In the genomic region with DNA sequence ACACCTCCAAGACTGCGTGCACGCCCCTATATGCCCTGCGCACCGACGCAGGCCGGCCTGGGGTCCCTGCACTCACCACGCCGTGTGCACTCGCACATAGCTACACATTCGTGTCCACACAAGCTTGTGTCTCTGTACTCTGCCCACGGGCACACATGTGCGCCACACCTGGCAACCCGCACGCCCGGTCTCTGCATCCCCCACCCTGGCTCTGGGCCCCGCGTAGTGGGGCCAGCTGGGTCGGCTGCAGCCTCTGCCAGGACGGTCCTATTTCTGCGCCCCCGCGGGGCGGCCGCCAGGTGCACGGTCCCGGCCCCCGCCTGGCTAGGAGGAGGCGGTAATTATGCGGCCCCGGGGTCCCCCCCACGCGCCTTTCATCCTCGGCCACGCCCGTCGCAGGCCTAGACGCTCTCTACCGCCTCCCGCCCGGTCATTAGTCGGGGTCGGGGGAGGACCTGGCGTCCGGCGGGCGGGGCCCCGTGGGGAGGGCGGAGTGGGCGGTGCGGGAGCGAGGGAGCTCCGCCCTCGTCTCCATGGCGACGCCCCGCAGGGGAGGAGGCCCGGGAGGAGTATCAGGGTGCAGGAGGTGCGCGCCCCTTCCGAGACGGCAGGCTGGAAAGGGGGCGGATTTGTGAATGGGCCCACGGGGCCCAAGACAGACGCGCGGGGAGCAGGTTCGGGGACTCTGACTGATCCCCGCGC, we compare ENCODE assay signal across 8 cellular contexts. TPM values are rescaled to one million over a fixed set of nuclear protein-coding genes. Genes with fewer than 3 reads are reported as not detected.
DNase-seq lines count a peak whose midpoint lies in the region; ATAC-seq, FAIRE-seq and TF ChIP-seq lines count a peak whose summit lies in the region.

No MANE protein-coding gene starts in this region.

- 2% methylated on average over 48 of the region's 69 CpGs for WGBS in K562 (ENCODE audit: insufficient coverage, low coverage, missing lambda C conversion rate)

- H3K27ac ChIP-seq in K562 (ENCODE audit: extremely low read depth, low read depth, low read length) (peak overlapping the region; percentile 69), gastrocnemius medialis (peak overlapping the region; percentile 92 to 99 (median 98))

- peak; percentile 90 for DNase-seq in EL
- peak; percentile 99 for DNase-seq in H7
- peak; percentile 43 for DNase-seq in NCI-H1048 (lab: John Stamatoyannopoulos, UW)
- peak; percentile 92 for DNase-seq in T1000 (lab: John Stamatoyannopoulos, UW)
- DNase-seq in K562 (ENCODE audit: extremely low read depth in 1 of 4, low spot score in 3 of 4) = peak; percentile 87 to 97 (median 92)
- DNase-seq in gastrocnemius medialis = peak in 1 of 2 donors; percentile 76

- TF ChIP-seq POLR2A in K562 (conservative IDR thresholded peaks at IDR 0.05) (0 out of 2 replicates have a peak, but pooled peaks have one; percentile 31), gastrocnemius medialis (IDR thresholded peaks at IDR 0.05) (peak in 1 of 2 donors; percentile 22)

- peak; percentile 71 for FAIRE-seq in K562 (lab: Jason Lieb, UNC)

- H2AFZ ChIP-seq in K562 (ENCODE audit: low read depth, low read length) = peak overlapping the region; percentile 80

- TF ChIP-seq RAD21 in K562 (CRISPR knock-in tag; conservative IDR thresholded peaks at IDR 0.05 in 1 of 2, IDR thresholded peaks at IDR 0.05 in 1 of 2) = no peak

- CTCF ChIA-PET in K562 (lab: Yijun Ruan, JAX; ENCODE audit: low intra/inter-chr PET ratio) = interaction anchor here (1.3 to 3.3 kb wide), 3 partner anchors 13 to 22 kb away, joined by 5 to 51 read pairs (median 11); partner anchors contain the start of gene MIDN

- POLR2A ChIA-PET in K562 (lab: Yijun Ruan, JAX) = interaction anchor here (0.5 to 2.3 kb wide), 9 partner anchors 9 to 201 kb away, joined by 3 to 16 read pairs (median 6); partner anchors contain the start of gene FAM174C

- peaks cover 32% of the 10 kb centered on the region for H3K79me2 ChIP-seq in K562 (ENCODE audit: control insufficient read depth, insufficient read depth, low read length)

- ATAC-seq in K562 (peak; percentile 75), gastrocnemius medialis (peak; percentile 3 to 14), GM18519 (IDR thresholded peaks at IDR 0.05; ENCODE audit: low FRiP score, unreplicated experiment) (no peak)

- H3K9me3 ChIP-seq in K562 (replicated peaks; ENCODE audit: control insufficient read depth, insufficient read depth, low read depth, low read length) (no peaks in the 10 kb centered on the region), iPS-15b (ENCODE audit: control insufficient read depth, insufficient read depth, low read length) (no peaks in the 10 kb centered on the region), gastrocnemius medialis (no peaks in the 10 kb centered on the region)

- no peaks in the 10 kb centered on the region for H3K9me1 ChIP-seq in K562 (ENCODE audit: control insufficient read depth, insufficient read depth, low read length)

- H3K9ac ChIP-seq in K562 (ENCODE audit: insufficient read depth in 1 of 2, low read depth in 2 of 2, low read length in 2 of 2) (peak overlapping the region; percentile 48 to 92), iPS-15b (ENCODE audit: low read depth, low read length) (peak overlapping the region; percentile 70)

- H3K4me2 ChIP-seq in K562 (ENCODE audit: insufficient read depth, low read length) = peak overlapping the region; percentile 83

- intact Hi-C loops in K562 (cut with micrococcal nuclease) = loop anchor here (1.0 kb wide), 2 partner anchors 17 to 22 kb away; no protein-coding TSS in a partner anchor
- intact Hi-C loops in gastrocnemius medialis (cut with DNase I; ENCODE audit: low total_unique reads) = loop anchor here (1.0 to 2.0 kb wide), 2 partner anchors 13 to 51 kb away; no protein-coding TSS in a partner anchor

- peak in 1 of 3 experiments; percentile 10; a peak in 1 of 6 replicates for TF ChIP-seq CTCF in K562 (IDR thresholded peaks at IDR 0.05 in 2 of 3, conservative IDR thresholded peaks at IDR 0.05 in 1 of 3; ENCODE audit: insufficient read depth in 2 of 3, low read depth in 1 of 3, low read length in 3 of 3)
- TF ChIP-seq CTCF in gastrocnemius medialis (IDR thresholded peaks at IDR 0.05 in 4 of 5, conservative IDR thresholded peaks at IDR 0.05 in 1 of 5) = no peak

- no TSS peak for BruUV-seq in K562 (replicated peaks; lab: Mats Ljungman, UMichigan)

- H3K4me1 ChIP-seq in K562 (replicated peaks in 1 of 2; ENCODE audit: control insufficient read depth in 2 of 2, insufficient read depth in 2 of 2, low read length in 2 of 2) (peaks cover 59 to 94% of the 10 kb centered on the region in 2 experiments), iPS-15b (ENCODE audit: control insufficient read depth, insufficient read depth, low read length) (peaks cover 10% of the 10 kb centered on the region), gastrocnemius medialis (peaks cover 54 to 60% of the 10 kb centered on the region in 2 donors)

- H3K27me3 ChIP-seq in H7 (ENCODE audit: control insufficient read depth, insufficient read depth, low read length) (peaks cover 3% of the 10 kb centered on the region), K562 (ENCODE audit: control insufficient read depth in 2 of 2, insufficient read depth in 2 of 2, low read length in 2 of 2) (no peaks in the 10 kb centered on the region), iPS-15b (ENCODE audit: control insufficient read depth, insufficient read depth, low read length) (no peaks in the 10 kb centered on the region), gastrocnemius medialis (no peaks in the 10 kb centered on the region)

- H3K4me3 ChIP-seq in H7 (ENCODE audit: insufficient read depth, low read depth, low read length) = peak overlapping the region; percentile 65
- H3K4me3 ChIP-seq in K562 = peak overlapping the region; percentile 59
- H3K4me3 ChIP-seq in iPS-15b (ENCODE audit: low read depth, low read length) = peak overlapping the region; percentile 79
- peak overlapping the region; percentile 37 to 86 (median 60) for H3K4me3 ChIP-seq in gastrocnemius medialis

- peaks cover 15% of the 10 kb centered on the region for H4K20me1 ChIP-seq in K562 (replicated peaks; ENCODE audit: control insufficient read depth, insufficient read depth, low read length)

- no peak; the same call in 1 of the 2 replicates for TF ChIP-seq EP300 in K562 (IDR thresholded peaks at IDR 0.05; ENCODE audit: low read length)

- H3K36me3 ChIP-seq in H7 (replicated peaks; ENCODE audit: control insufficient read depth, insufficient read depth, low read length) (peaks cover 9% of the 10 kb centered on the region), K562 (ENCODE audit: control insufficient read depth, insufficient read depth, low read length) (peaks cover 15% of the 10 kb centered on the region; the same call in 2 of the 3 replicates), iPS-15b (ENCODE audit: control insufficient read depth, insufficient read depth, low read length) (peaks cover 12% of the 10 kb centered on the region), gastrocnemius medialis (peaks cover 0 to 5% of the 10 kb centered on the region in 2 donors)

- in situ Hi-C loops in K562 (cut with MboI) (no loop called here), gastrocnemius medialis (cut with MboI; ENCODE audit: low sequenced_read_pairs in 4 of 4) (no loop called here)

RNA-seq across cellular contexts. Expression of gene CIRBP, which starts 2.9 kb away (rescaled TPM):
- total RNA-seq in H7 (2014; rRNA removed; shearing (Covaris generic)) = 219 and 221 TPM in 2 replicates
- 283 and 504 TPM in 2 replicates for total RNA-seq in K562 (2011; cell fraction: chromatin; rRNA removed; ENCODE audit: low replicate concordance)
- total RNA-seq in K562 (2011; cell fraction: nucleolus; rRNA removed) = 457 and 483 TPM in 2 replicates
- 431 and 450 TPM in 2 replicates for total RNA-seq in K562 (2011; cell fraction: nucleoplasm; rRNA removed)
- total RNA-seq in K562 (2014; rRNA removed) (168 and 249 TPM in 2 replicates), K562 (2014; rRNA removed; fragmentation: Illumina TruSeq; extraction: Trizol) (189 and 200 TPM in 2 replicates), K562 (2015; rRNA removed; fragmentation: Illumina TruSeq; extraction: Trizol) (176 and 206 TPM in 2 replicates), K562 (2021) (181 and 222 TPM in 2 replicates), gastrocnemius medialis (100 to 1,000 TPM; 274 to 578 (median 418) TPM)
- polyA plus RNA-seq in K562 (2011; rRNA removed) (124 and 166 TPM in 2 replicates), K562 (2014; fragmentation: Illumina TruSeq; extraction: Trizol) (222 and 345 TPM in 2 replicates), K562 (2014; fragmentation: Nextera tagmentation; extraction: Ambion mirVana) (10 to 100 TPM; 20.5 to 21.4 TPM), K562 (2014; rRNA removed) (306 and 327 TPM in 2 replicates)
- 92.3 and 201 TPM in 2 replicates for polyA plus RNA-seq in K562 (2011; cell fraction: cytosol; rRNA removed)
- 882 and 1,025 TPM in 2 replicates for polyA plus RNA-seq in K562 (2011; cell fraction: nucleus; rRNA removed)
- polyA plus RNA-seq in K562 (2012) = 288 and 291 TPM in 2 replicates
- 46.9 and 50.4 TPM in 2 replicates for polyA minus RNA-seq in K562 (2011; rRNA and poly(A)+ RNA removed)
- polyA minus RNA-seq in K562 (2011; cell fraction: cytosol; rRNA and poly(A)+ RNA removed) = 50.4 and 50.8 TPM in 2 replicates
- polyA minus RNA-seq in K562 (2011; cell fraction: nucleus; rRNA and poly(A)+ RNA removed) = 117 and 135 TPM in 2 replicates

RNA-seq across cellular contexts. Expression of gene FAM174C, which starts 9.1 kb away (rescaled TPM):
- 78.0 and 83.1 TPM in 2 replicates for total RNA-seq in H7 (2014; rRNA removed; shearing (Covaris generic))
- total RNA-seq in K562 (2011; cell fraction: chromatin; rRNA removed; ENCODE audit: low replicate concordance) = 6.3 and 26.6 TPM in 2 replicates
- 40.9 and 47.0 TPM in 2 replicates for total RNA-seq in K562 (2011; cell fraction: nucleolus; rRNA removed)
- total RNA-seq in K562 (2011; cell fraction: nucleoplasm; rRNA removed) = 20.7 and 26.9 TPM in 2 replicates
- total RNA-seq in K562 (2014; rRNA removed) (72.2 and 108 TPM in 2 replicates), K562 (2014; rRNA removed; fragmentation: Illumina TruSeq; extraction: Trizol) (1.3 and 2.8 TPM in 2 replicates), K562 (2015; rRNA removed; fragmentation: Illumina TruSeq; extraction: Trizol) (40.3 and 42.6 TPM in 2 replicates), K562 (2021) (81.9 and 85.0 TPM in 2 replicates), gastrocnemius medialis (10 to 100 TPM; 18.7 to 36.7 (median 28.7) TPM)
- polyA plus RNA-seq in K562 (2011; rRNA removed) (20.3 and 30.4 TPM in 2 replicates), K562 (2014; fragmentation: Illumina TruSeq; extraction: Trizol) (11.7 and 56.4 TPM in 2 replicates), K562 (2014; fragmentation: Nextera tagmentation; extraction: Ambion mirVana) (1 to 10 TPM in 1 of 2 experiments, under 1 TPM in 1; 0.66 to 2.7 TPM), K562 (2014; rRNA removed) (89.6 and 119 TPM in 2 replicates)
- 58.0 and 177 TPM in 2 replicates for polyA plus RNA-seq in K562 (2011; cell fraction: cytosol; rRNA removed)
- 28.1 and 53.8 TPM in 2 replicates for polyA plus RNA-seq in K562 (2011; cell fraction: nucleus; rRNA removed)
- 65.9 and 75.4 TPM in 2 replicates for polyA plus RNA-seq in K562 (2012)
- 4.8 and 6.1 TPM in 2 replicates for polyA minus RNA-seq in K562 (2011; rRNA and poly(A)+ RNA removed)
- 19.6 and 23.7 TPM in 2 replicates for polyA minus RNA-seq in K562 (2011; cell fraction: cytosol; rRNA and poly(A)+ RNA removed)
- 12.0 and 12.8 TPM in 2 replicates for polyA minus RNA-seq in K562 (2011; cell fraction: nucleus; rRNA and poly(A)+ RNA removed)

RNA-seq across cellular contexts. Expression of gene MIDN, which starts 17.9 kb away (rescaled TPM):
- total RNA-seq in H7 (2014; rRNA removed; shearing (Covaris generic)) = 35.1 and 50.3 TPM in 2 replicates
- 30.7 and 106 TPM in 2 replicates for total RNA-seq in K562 (2011; cell fraction: chromatin; rRNA removed; ENCODE audit: low replicate concordance)
- total RNA-seq in K562 (2011; cell fraction: nucleolus; rRNA removed) = 81.7 and 90.7 TPM in 2 replicates
- 55.1 and 88.1 TPM in 2 replicates for total RNA-seq in K562 (2011; cell fraction: nucleoplasm; rRNA removed)
- 13.5 and 20.8 TPM in 2 replicates for total RNA-seq in K562 (2014; rRNA removed)
- total RNA-seq in K562 (2014; rRNA removed; fragmentation: Illumina TruSeq; extraction: Trizol) = 3.9 and 4.8 TPM in 2 replicates
- 10.1 and 11.0 TPM in 2 replicates for total RNA-seq in K562 (2015; rRNA removed; fragmentation: Illumina TruSeq; extraction: Trizol)
- total RNA-seq in K562 (2021) = 120 and 121 TPM in 2 replicates
- polyA plus RNA-seq in K562 (2011; rRNA removed) = 7.0 and 10.2 TPM in 2 replicates
- polyA plus RNA-seq in K562 (2011; cell fraction: cytosol; rRNA removed) = 14.0 and 26.8 TPM in 2 replicates
- polyA plus RNA-seq in K562 (2011; cell fraction: nucleus; rRNA removed) = 44.8 and 87.0 TPM in 2 replicates
- 29.5 and 39.8 TPM in 2 replicates for polyA plus RNA-seq in K562 (2012)
- polyA plus RNA-seq in K562 (2014; fragmentation: Illumina TruSeq; extraction: Trizol) = 20.5 and 38.3 TPM in 2 replicates
- polyA plus RNA-seq in K562 (2014; fragmentation: Nextera tagmentation; extraction: Ambion mirVana) = 1 to 10 TPM in 1 of 2 experiments, under 1 TPM in 1; 0.17 to 1.5 TPM
- 41.3 and 44.6 TPM in 2 replicates for polyA plus RNA-seq in K562 (2014; rRNA removed)
- polyA minus RNA-seq in K562 (2011; rRNA and poly(A)+ RNA removed) = 2.7 and 3.0 TPM in 2 replicates
- polyA minus RNA-seq in K562 (2011; cell fraction: cytosol; rRNA and poly(A)+ RNA removed) = 29.9 and 43.2 TPM in 2 replicates
- 28.0 and 34.2 TPM in 2 replicates for polyA minus RNA-seq in K562 (2011; cell fraction: nucleus; rRNA and poly(A)+ RNA removed)
- total RNA-seq in gastrocnemius medialis = 100 to 1,000 TPM in 2 of 4 donors, 10 to 100 TPM in 2; 34.9 to 117 (median 86.3) TPM

RNA-seq across cellular contexts. Expression of gene EFNA2, which starts 19.4 kb away (rescaled TPM):
- total RNA-seq in H7 (2014; rRNA removed; shearing (Covaris generic)) = 12.4 and 20.2 TPM in 2 replicates
- total RNA-seq in K562 (2011; cell fraction: chromatin; rRNA removed; ENCODE audit: low replicate concordance) = not detected in 2 replicates
- not detected in 2 replicates for total RNA-seq in K562 (2011; cell fraction: nucleolus; rRNA removed)
- not detected in 2 replicates for total RNA-seq in K562 (2011; cell fraction: nucleoplasm; rRNA removed)
- total RNA-seq in K562 (2014; rRNA removed) (0.16 TPM in 1 of 2 replicates, not detected in the other), K562 (2014; rRNA removed; fragmentation: Illumina TruSeq; extraction: Trizol) (not detected in 2 replicates), K562 (2015; rRNA removed; fragmentation: Illumina TruSeq; extraction: Trizol) (not detected in 2 replicates), K562 (2021) (0.38 and 0.44 TPM in 2 replicates), gastrocnemius medialis (not detected)
- polyA plus RNA-seq in K562 (2011; rRNA removed) (0.11 and 0.27 TPM in 2 replicates), K562 (2014; fragmentation: Illumina TruSeq; extraction: Trizol) (not detected in 2 replicates), K562 (2014; fragmentation: Nextera tagmentation; extraction: Ambion mirVana) (not detected), K562 (2014; rRNA removed) (0.12 and 0.15 TPM in 2 replicates)
- polyA plus RNA-seq in K562 (2011; cell fraction: cytosol; rRNA removed) = 0.34 and 0.88 TPM in 2 replicates
- 0.24 and 0.25 TPM in 2 replicates for polyA plus RNA-seq in K562 (2011; cell fraction: nucleus; rRNA removed)
- polyA plus RNA-seq in K562 (2012) = not detected in 2 replicates
- polyA minus RNA-seq in K562 (2011; rRNA and poly(A)+ RNA removed) = not detected in 2 replicates
- not detected in 2 replicates for polyA minus RNA-seq in K562 (2011; cell fraction: cytosol; rRNA and poly(A)+ RNA removed)
- not detected in 2 replicates for polyA minus RNA-seq in K562 (2011; cell fraction: nucleus; rRNA and poly(A)+ RNA removed)

RNA-seq across cellular contexts. Expression of gene ATP5F1D, which starts 24.7 kb away (rescaled TPM):
- total RNA-seq in H7 (2014; rRNA removed; shearing (Covaris generic)) = 44.7 and 53.1 TPM in 2 replicates
- 42.1 and 110 TPM in 2 replicates for total RNA-seq in K562 (2011; cell fraction: chromatin; rRNA removed; ENCODE audit: low replicate concordance)
- total RNA-seq in K562 (2011; cell fraction: nucleolus; rRNA removed) = 116 and 129 TPM in 2 replicates
- total RNA-seq in K562 (2011; cell fraction: nucleoplasm; rRNA removed) = 74.0 and 85.6 TPM in 2 replicates
- total RNA-seq in K562 (2014; rRNA removed) = 135 and 145 TPM in 2 replicates
- 3.9 and 4.6 TPM in 2 replicates for total RNA-seq in K562 (2014; rRNA removed; fragmentation: Illumina TruSeq; extraction: Trizol)
- total RNA-seq in K562 (2015; rRNA removed; fragmentation: Illumina TruSeq; extraction: Trizol) = 65.2 and 73.0 TPM in 2 replicates
- total RNA-seq in K562 (2021) = 409 and 434 TPM in 2 replicates
- 36.8 and 58.7 TPM in 2 replicates for polyA plus RNA-seq in K562 (2011; rRNA removed)
- 119 and 471 TPM in 2 replicates for polyA plus RNA-seq in K562 (2011; cell fraction: cytosol; rRNA removed)
- 90.5 and 137 TPM in 2 replicates for polyA plus RNA-seq in K562 (2011; cell fraction: nucleus; rRNA removed)
- polyA plus RNA-seq in K562 (2012) = 278 and 318 TPM in 2 replicates
- polyA plus RNA-seq in K562 (2014; fragmentation: Illumina TruSeq; extraction: Trizol) = 18.7 and 106 TPM in 2 replicates
- polyA plus RNA-seq in K562 (2014; fragmentation: Nextera tagmentation; extraction: Ambion mirVana) = 10 to 100 TPM in 1 of 2 experiments, 1 to 10 TPM in 1; 9.7 to 23.3 TPM
- 233 and 236 TPM in 2 replicates for polyA plus RNA-seq in K562 (2014; rRNA removed)
- 16.5 and 29.9 TPM in 2 replicates for polyA minus RNA-seq in K562 (2011; rRNA and poly(A)+ RNA removed)
- 115 and 175 TPM in 2 replicates for polyA minus RNA-seq in K562 (2011; cell fraction: cytosol; rRNA and poly(A)+ RNA removed)
- polyA minus RNA-seq in K562 (2011; cell fraction: nucleus; rRNA and poly(A)+ RNA removed) = 28.8 and 35.8 TPM in 2 replicates
- 100 to 1,000 TPM; 189 to 442 (median 273) TPM for total RNA-seq in gastrocnemius medialis
